8 cellular contexts compared by ENCODE assay signal in genomic region chr20:46689754-46690085, GRCh38. TPM values are rescaled to one million over a fixed set of nuclear protein-coding genes. Genes with fewer than 3 reads are reported as not detected.
DNase-seq lines count a peak whose midpoint lies in the region; ATAC-seq and TF ChIP-seq lines count a peak whose summit lies in the region.

No MANE protein-coding gene starts in this region.

- H3K4me3 Mint-ChIP-seq in naive B cell: peak overlapping the region; percentile 91 to 100 (median 97)

- H3K4me3 ChIP-seq in AG10803 (ENCODE audit: low read length) (peak overlapping the region; percentile 61), choroid plexus epithelial cell (ENCODE audit: low read depth, low read length) (peak overlapping the region; percentile 65)
- peak overlapping the region; percentile 86 for H3K4me3 ChIP-seq in Jurkat, Clone E6-1 (ENCODE audit: low read length)

- TF ChIP-seq CTCF in AG10803 (conservative IDR thresholded peaks at IDR 0.05; ENCODE audit: low read length) (no peak), choroid plexus epithelial cell (conservative IDR thresholded peaks at IDR 0.05; ENCODE audit: low read depth, low read length) (no peak)

- H3K27me3 Mint-ChIP-seq in naive B cell: no peaks in the 10 kb centered on the region

- DNase-seq in AG10803 (ENCODE audit: low read depth) (no peak), choroid plexus epithelial cell (ENCODE audit: low read depth) (no peak), naive B cell (no peak)
- DNase-seq in Jurkat, Clone E6-1 (ENCODE audit: low read depth, low spot score): no peak
- DNase-seq in stimulated activated CD4-positive, alpha-beta T cell treated with anti-CD3 and anti-CD28 coated beads, Interleukin-2, amount 100 ng/mL, for 48 hours: no peak
- no peak for DNase-seq in stimulated activated naive CD4-positive, alpha-beta T cell treated with Interleukin-2 at 50 U/mL for 16 hours (lab: John Stamatoyannopoulos, UW)

- H3K9me3 Mint-ChIP-seq in naive B cell: peaks cover 0 to 3% (median 0%) of the 10 kb centered on the region in 7 donors

- H3K27ac Mint-ChIP-seq in naive B cell: peak overlapping the region; percentile 91 to 100 (median 96)

- ATAC-seq in naive B cell (ENCODE audit: low read depth in 2 of 2): no peak
- no peak for ATAC-seq in HG02938 (IDR thresholded peaks at IDR 0.05; ENCODE audit: unreplicated experiment)
- ATAC-seq in GM19035 (IDR thresholded peaks at IDR 0.05; ENCODE audit: unreplicated experiment): no peak

- H3K36me3 Mint-ChIP-seq in naive B cell: peaks cover 0 to 5% of the 10 kb centered on the region in 2 donors

- peaks cover 28 to 46% (median 34%) of the 10 kb centered on the region in 3 donors for H3K4me1 Mint-ChIP-seq in naive B cell

RNA-seq across cellular contexts. Expression of gene TP53RK, which starts 0.5 kb away (rescaled TPM):
- 15.0 TPM for polyA plus RNA-seq in Jurkat, Clone E6-1 (2012; ENCODE audit: insufficient read depth, insufficient read length)
- 10 to 100 TPM in 5 of 6 donors, 1 to 10 TPM in 1; 7.2 to 18.8 (median 13.4) TPM for polyA plus RNA-seq in naive B cell (ENCODE audit: low read depth in 6 of 6)

RNA-seq across cellular contexts. Expression of gene SLC2A10, which starts 19.7 kb away (rescaled TPM):
- polyA plus RNA-seq in Jurkat, Clone E6-1 (2012; ENCODE audit: insufficient read depth, insufficient read length): not detected
- not detected for polyA plus RNA-seq in naive B cell (ENCODE audit: low read depth in 6 of 6)

RNA-seq across cellular contexts. Expression of gene SLC13A3, which starts 38.5 kb away (rescaled TPM):
- polyA plus RNA-seq in Jurkat, Clone E6-1 (2012; ENCODE audit: insufficient read depth, insufficient read length): not detected
- under 1 TPM in 1 of 6 donors, not detected in 5; 0.53 TPM for polyA plus RNA-seq in naive B cell (ENCODE audit: low read depth in 6 of 6)
